Comparison of ENCODE assay signal across 28 cellular contexts in the genomic region with DNA sequence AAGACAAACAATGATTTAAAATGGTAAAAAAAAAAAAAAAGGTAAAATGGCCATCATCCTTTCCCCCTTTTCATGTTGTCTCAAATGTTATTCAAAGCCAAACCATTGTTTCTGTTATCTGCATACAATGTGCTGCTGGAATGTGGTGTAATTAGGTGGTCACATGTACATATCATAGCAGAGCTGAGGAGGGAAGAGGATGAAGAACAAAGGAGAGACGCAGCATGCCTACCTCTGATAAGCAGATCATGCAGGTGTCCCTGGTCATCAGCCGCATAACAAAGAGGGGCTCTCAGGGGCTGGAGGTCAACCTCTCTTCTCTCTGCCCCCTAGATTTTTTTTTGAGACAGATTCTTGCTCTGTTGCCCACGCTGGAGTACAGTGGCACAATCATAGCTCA.
"Had no signal": no experiment of that assay in that cellular context is flagged by ENCODE, and none has a peak within 500 bp of the region (broad histone marks: within the 10 kb centered on the region; RNA-seq: fewer than 3 reads in every experiment).

No MANE protein-coding gene starts in this region.

- H3K4me3 Mint-ChIP-seq: naive thymus-derived CD4-positive, alpha-beta T cell; nephron progenitor cell; stimulated activated naive B cell treated with anti-CD40 and anti-IgM and Interleukin-4, amounts not matched to agents 10 μg/mL and 1 μg/mL and 100 μg/mL, for 72 hours; stimulated activated naive CD8-positive, alpha-beta T cell treated with anti-CD3 and anti-CD28 coated beads, Interleukin-15, amount 100 ng/mL, for 72 hours had no signal

- H3K27ac Mint-ChIP-seq: naive thymus-derived CD4-positive, alpha-beta T cell; nephron progenitor cell; stimulated activated naive B cell treated with anti-CD40 and anti-IgM and Interleukin-4, amounts not matched to agents 10 μg/mL and 1 μg/mL and 100 μg/mL, for 72 hours; stimulated activated naive CD8-positive, alpha-beta T cell treated with anti-CD3 and anti-CD28 coated beads, Interleukin-15, amount 100 ng/mL, for 72 hours had no signal

- H3K36me3 Mint-ChIP-seq: stimulated activated naive B cell treated with anti-CD40 and anti-IgM and Interleukin-4, amounts not matched to agents 10 μg/mL and 1 μg/mL and 100 μg/mL, for 72 hours had no signal

- H3K27ac ChIP-seq: colonic mucosa, dorsolateral prefrontal cortex, epithelial cell of prostate, esophagus squamous epithelium, heart left ventricle, neutrophil, psoas muscle, spleen, testis, tibial nerve, upper lobe of right lung, vagina had no signal

- H3K4me1 Mint-ChIP-seq: naive thymus-derived CD4-positive, alpha-beta T cell; stimulated activated naive B cell treated with anti-CD40 and anti-IgM and Interleukin-4, amounts not matched to agents 10 μg/mL and 1 μg/mL and 100 μg/mL, for 72 hours; stimulated activated naive CD8-positive, alpha-beta T cell treated with anti-CD3 and anti-CD28 coated beads, Interleukin-15, amount 100 ng/mL, for 72 hours had no signal

- FAIRE-seq: endometrium had no signal

- H3K4me1 ChIP-seq: colonic mucosa, psoas muscle, spleen, testis, tibial nerve, upper lobe of right lung had no signal

- H3K27me3 ChIP-seq: colonic mucosa, dorsolateral prefrontal cortex, heart left ventricle, neutrophil, testis, tibial nerve, upper lobe of right lung, vagina had no signal

- ATAC-seq: left colon; naive thymus-derived CD4-positive, alpha-beta T cell; psoas muscle; sciatic nerve; stimulated activated naive B cell treated with anti-CD40 and anti-IgM and Interleukin-4, amounts not matched to agents 10 μg/mL and 1 μg/mL and 100 μg/mL, for 72 hours; stimulated activated naive CD8-positive, alpha-beta T cell treated with anti-CD3 and anti-CD28 coated beads, Interleukin-15, amount 100 ng/mL, for 72 hours; upper lobe of right lung had no signal

- H3K9me3 ChIP-seq: colonic mucosa, neutrophil, testis, upper lobe of right lung, vagina had no signal

- H3K4me3 ChIP-seq: colonic mucosa, dorsolateral prefrontal cortex, esophagus squamous epithelium, heart left ventricle, lung, psoas muscle, spleen, testis, tibial nerve, upper lobe of right lung, vagina had no signal

- DNase-seq: colonic mucosa; dorsolateral prefrontal cortex; effector CD8-positive, alpha-beta T cell; esophagus squamous epithelium; foreskin melanocyte; heart left ventricle; hypothalamus; left colon; left ventricle myocardium superior; mesenchymal stem cell; naive thymus-derived CD4-positive, alpha-beta T cell; nephron progenitor cell; psoas muscle; spleen; stimulated activated CD4-positive, alpha-beta T cell treated with anti-CD3 and anti-CD28 coated beads, Interleukin-15, amount 100 ng/mL, for 24 hours; stimulated activated CD4-positive, alpha-beta T cell treated with anti-CD3 and anti-CD28 coated beads, Interleukin-1b, Interleukin-23, amount 100 ng/mL, for 48 hours; stimulated activated CD4-positive, alpha-beta T cell treated with anti-CD3 and anti-CD28 coated beads, Interleukin-4, amount 100 ng/mL, for 24 hours; stimulated activated naive B cell treated with anti-CD40 and anti-IgM and Interleukin-4, amounts not matched to agents 10 μg/mL and 1 μg/mL and 100 μg/mL, for 72 hours; stimulated activated naive CD8-positive, alpha-beta T cell treated with anti-CD3 and anti-CD28 coated beads, Interleukin-15, amount 100 ng/mL, for 72 hours; testis; upper lobe of right lung had no signal

- H3K36me3 ChIP-seq: colonic mucosa, esophagus squamous epithelium, heart left ventricle, neutrophil, spleen, tibial nerve, upper lobe of right lung, vagina had no signal
